ENCODE assay signal across 9 cellular contexts in the genomic region with DNA sequence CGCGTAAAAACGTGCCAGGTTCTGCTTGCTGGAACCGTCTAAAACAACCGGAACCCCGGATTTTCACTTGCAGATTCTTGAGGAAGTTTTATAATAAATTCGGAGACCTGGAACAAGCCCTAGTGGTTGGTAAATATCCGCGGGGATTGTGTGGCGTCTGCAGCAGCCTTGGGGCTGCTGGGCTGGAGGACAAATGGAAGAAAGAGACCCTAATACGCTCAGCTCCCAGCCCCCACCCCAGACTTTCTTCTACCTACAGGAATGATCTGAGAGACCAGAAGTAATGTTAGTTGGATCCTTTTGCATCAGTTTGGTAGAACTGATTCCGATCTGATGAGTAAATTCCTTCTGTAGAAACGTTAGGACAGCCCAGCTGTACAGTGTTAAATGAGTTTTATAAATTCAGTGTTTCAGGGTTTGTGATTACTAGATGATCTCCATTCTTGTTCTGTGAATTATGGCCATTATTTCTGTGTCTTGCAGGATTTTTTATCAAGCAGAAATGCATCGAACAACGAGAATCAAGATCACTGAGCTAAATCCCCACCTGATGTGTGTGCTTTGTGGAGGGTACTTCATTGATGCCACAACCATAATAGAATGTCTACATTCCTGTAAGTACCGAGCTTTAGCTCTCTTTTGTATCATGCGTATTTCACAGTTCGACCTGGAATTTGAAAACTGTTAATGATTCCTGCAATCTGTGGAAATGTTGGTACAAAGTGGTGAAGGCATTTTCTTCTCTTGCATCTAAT. TPM values are rescaled to one million over a fixed set of nuclear protein-coding genes. Genes with fewer than 3 reads are reported as not detected.
DNase-seq lines count a peak whose midpoint lies in the region; ATAC-seq and TF ChIP-seq lines count a peak whose summit lies in the region.
"Had no signal": no experiment of that assay in that cellular context is flagged by ENCODE, and none has a peak within 500 bp of the region (broad histone marks: within the 10 kb centered on the region; RNA-seq: fewer than 3 reads in every experiment).

No MANE protein-coding gene starts in this region.

- no peaks in the 10 kb centered on the region for H3K9me3 Mint-ChIP-seq in activated CD4-positive, alpha-beta T cell treated with anti-CD3 and anti-CD28 coated beads for 36 hours (ENCODE audit: low read depth)
- H3K9me3 Mint-ChIP-seq in activated naive CD8-positive, alpha-beta T cell treated with anti-CD3 and anti-CD28 coated beads for 36 hours = no peaks in the 10 kb centered on the region

- intact Hi-C loops in activated CD4-positive, alpha-beta T cell treated with anti-CD3 and anti-CD28 coated beads for 36 hours (cut with DNase I, micrococcal nuclease) = loop anchor here (1.0 to 10.0 kb wide), 3 partner anchors 7 to 389 kb away; a partner anchor contains a TSS
- intact Hi-C loops in left colon (cut with DNase I, micrococcal nuclease) = no loop called here

- H3K36me3 ChIP-seq in thoracic aorta = peaks cover 14% of the 10 kb centered on the region

- CTCF ChIA-PET in activated CD4-positive, alpha-beta T cell treated with anti-CD3 and anti-CD28 coated beads for 36 hours (lab: Charles Lee) = interaction anchor here (0.6 to 0.9 kb wide), 2 partner anchors 14 to 96 kb away, joined by 3 read pairs; no protein-coding TSS in a partner anchor

- H3K9me3 ChIP-seq in thoracic aorta = no peaks in the 10 kb centered on the region

- H3K4me3 Mint-ChIP-seq in activated CD4-positive, alpha-beta T cell treated with anti-CD3 and anti-CD28 coated beads for 36 hours = peak overlapping the region; percentile 63
- H3K4me3 Mint-ChIP-seq in activated naive CD8-positive, alpha-beta T cell treated with anti-CD3 and anti-CD28 coated beads for 36 hours = peak overlapping the region; percentile 70

- peaks cover 15 to 34% of the 10 kb centered on the region in 2 donors for H3K4me1 ChIP-seq in thoracic aorta (ENCODE audit: control insufficient read depth in 1 of 2, low read depth in 2 of 2)

- POLR2A ChIA-PET in activated CD4-positive, alpha-beta T cell treated with anti-CD3 and anti-CD28 coated beads for 36 hours (lab: Charles Lee) = interaction anchor here (0.8 kb wide), 1 partner anchor 97 kb away, joined by 3 read pairs; no protein-coding TSS in a partner anchor

- TF ChIP-seq CTCF in thoracic aorta (IDR thresholded peaks at IDR 0.05) = no peak

- no peak for ATAC-seq in activated CD4-positive, alpha-beta T cell treated with anti-CD3 and anti-CD28 coated beads for 36 hours
- ATAC-seq in left colon = peak; percentile 2
- ATAC-seq in thoracic aorta (ENCODE audit: insufficient number of reproducible peaks, low FRiP score, low read depth) = no peak
- no peak for ATAC-seq in GM18498 (IDR thresholded peaks at IDR 0.05; ENCODE audit: unreplicated experiment)

- DNase-seq in activated CD4-positive, alpha-beta T cell treated with anti-CD3 and anti-CD28 coated beads for 36 hours = no peak
- DNase-seq in activated CD4-positive, alpha-beta T cell treated with anti-CD3 and anti-CD28 coated beads, Interleukin-2, amount 50 U/mL, for 4 hours = no peak
- no peak for DNase-seq in activated naive CD8-positive, alpha-beta T cell treated with anti-CD3 and anti-CD28 coated beads for 36 hours
- no peak for DNase-seq in left colon
- DNase-seq in thoracic aorta (ENCODE audit: low spot score) = no peak
- no peak for DNase-seq in GM19240 (ENCODE audit: insufficient read length, low spot score)
- DNase-seq in D341Med (ENCODE audit: low spot score) = no peak
- DNase-seq: AML-193 had no signal

- peak overlapping the region; percentile 83 for H3K4me3 ChIP-seq in thoracic aorta

- H3K27me3 ChIP-seq in thoracic aorta (replicated peaks; ENCODE audit: insufficient read depth) = no peaks in the 10 kb centered on the region

- H3K36me3 Mint-ChIP-seq in activated CD4-positive, alpha-beta T cell treated with anti-CD3 and anti-CD28 coated beads for 36 hours (ENCODE audit: low read depth) = peaks cover 24% of the 10 kb centered on the region
- peaks cover 27% of the 10 kb centered on the region for H3K36me3 Mint-ChIP-seq in activated naive CD8-positive, alpha-beta T cell treated with anti-CD3 and anti-CD28 coated beads for 36 hours

- H3K27ac Mint-ChIP-seq in activated CD4-positive, alpha-beta T cell treated with anti-CD3 and anti-CD28 coated beads for 36 hours = no peak overlapping the region
- peak overlapping the region; percentile 51 for H3K27ac Mint-ChIP-seq in activated naive CD8-positive, alpha-beta T cell treated with anti-CD3 and anti-CD28 coated beads for 36 hours

- peaks cover 23% of the 10 kb centered on the region for H3K27me3 Mint-ChIP-seq in activated CD4-positive, alpha-beta T cell treated with anti-CD3 and anti-CD28 coated beads for 36 hours
- peaks cover 56% of the 10 kb centered on the region for H3K27me3 Mint-ChIP-seq in activated naive CD8-positive, alpha-beta T cell treated with anti-CD3 and anti-CD28 coated beads for 36 hours

- H3K4me1 Mint-ChIP-seq in activated CD4-positive, alpha-beta T cell treated with anti-CD3 and anti-CD28 coated beads for 36 hours = peaks cover 35% of the 10 kb centered on the region
- H3K4me1 Mint-ChIP-seq in activated naive CD8-positive, alpha-beta T cell treated with anti-CD3 and anti-CD28 coated beads for 36 hours = peaks cover 27% of the 10 kb centered on the region

- H3K27ac ChIP-seq in thoracic aorta = peak overlapping the region; percentile 10 to 59

RNA-seq across cellular contexts. Expression of a gene that starts 5.2 kb away (rescaled TPM):
- 10 to 100 TPM; 52.9 to 55.2 TPM for total RNA-seq in activated CD4-positive, alpha-beta T cell treated with anti-CD3 and anti-CD28 coated beads for 36 hours
- 10 to 100 TPM; 59.2 to 59.6 TPM for total RNA-seq in activated naive CD8-positive, alpha-beta T cell treated with anti-CD3 and anti-CD28 coated beads for 36 hours
- total RNA-seq in left colon (10 to 100 TPM; 19.7 to 29.6 TPM), thoracic aorta (10 to 100 TPM; 55.9 to 79.4 TPM)

RNA-seq across cellular contexts. Expression of a gene that starts 9.9 kb away (rescaled TPM):
- 10 to 100 TPM; 53.8 to 77.1 TPM for total RNA-seq in activated CD4-positive, alpha-beta T cell treated with anti-CD3 and anti-CD28 coated beads for 36 hours
- total RNA-seq in activated naive CD8-positive, alpha-beta T cell treated with anti-CD3 and anti-CD28 coated beads for 36 hours = 10 to 100 TPM; 46.8 to 53.5 TPM
- total RNA-seq in left colon = 10 to 100 TPM; 38.4 to 50.0 TPM
- 10 to 100 TPM; 12.6 to 90.4 TPM for total RNA-seq in thoracic aorta

RNA-seq across cellular contexts. Expression of a gene that starts 19.2 kb away (rescaled TPM):
- under 1 TPM; 0.09 to 0.11 TPM for total RNA-seq in activated CD4-positive, alpha-beta T cell treated with anti-CD3 and anti-CD28 coated beads for 36 hours
- not detected for total RNA-seq in activated naive CD8-positive, alpha-beta T cell treated with anti-CD3 and anti-CD28 coated beads for 36 hours
- total RNA-seq in left colon = not detected
- not detected for total RNA-seq in thoracic aorta

Comparison
In these comparisons a context has a peak if more than half of its experiments do, and no peak if none do; other contexts are left out.
1. intact Hi-C loops: an anchor here in activated CD4-positive, alpha-beta T cell treated with anti-CD3 and anti-CD28 coated beads for 36 hours (1.0 to 10.0 kb wide); none called in left colon.